Comparison of ENCODE assay signal across 25 cellular contexts in the genomic region with DNA sequence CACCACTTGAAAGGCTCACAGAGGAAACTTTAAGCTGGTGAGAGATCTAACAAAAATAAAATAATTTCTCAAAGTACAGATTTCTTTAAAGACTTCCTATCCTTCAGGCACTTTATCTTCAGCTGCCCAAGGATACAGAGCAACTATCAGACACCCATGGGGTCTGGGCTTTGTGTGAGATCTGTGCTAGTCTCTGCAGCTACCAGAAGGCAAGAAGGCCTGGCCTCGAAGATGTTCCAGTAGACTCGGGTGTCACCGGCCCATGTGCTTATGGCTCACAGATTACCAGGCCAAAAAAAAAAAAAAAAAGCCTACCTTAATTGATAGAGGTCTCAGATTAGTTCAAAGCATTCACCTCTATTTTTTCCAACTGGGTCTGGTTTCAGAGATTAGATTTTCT.
"Had no signal": no experiment of that assay in that cellular context is flagged by ENCODE, and none has a peak within 500 bp of the region (broad histone marks: within the 10 kb centered on the region; RNA-seq: fewer than 3 reads in every experiment).

No MANE protein-coding gene starts in this region.

- H3K27me3 ChIP-seq: body of pancreas had no signal

- DNase-seq: activated CD4-positive, alpha-beta memory T cell treated with anti-CD3 and anti-CD28 coated beads for 36 hours; activated CD4-positive, alpha-beta T cell treated with anti-CD3 and anti-CD28 coated beads, Interleukin-2, amount 10 ng/mL, durations not matched to agents 24 days and 14 days; activated CD4-positive, CD25-positive, alpha-beta regulatory T cell treated with anti-CD3 and anti-CD28 coated beads, Interleukin-2, amount 50 U/mL, for 72 hours; activated CD8-positive, alpha-beta memory T cell treated with anti-CD3 and anti-CD28 coated beads for 24 hours; activated effector memory CD4-positive, alpha-beta T cell treated with anti-CD3 and anti-CD28 coated beads, Interleukin-2, amount 50 U/mL, for 16 hours; activated naive CD4-positive, alpha-beta T cell treated with Interleukin-2 at 50 U/mL for 16 hours; activated naive CD8-positive, alpha-beta T cell treated with anti-CD3 and anti-CD28 coated beads, Interleukin-2, amount 50 U/mL, for 24 hours; activated T-cell treated with anti-CD3 and anti-CD28 coated beads, Interleukin-2, amount 50 U/mL, for 4 hours; amniotic stem cell; body of pancreas; NCI-H1105; NCI-H1436; NCI-H1694 treated with DMSO at 0.1 percent for 48 hours; NCI-H2029 treated with DMSO at 0.1 percent for 48 hours; NCI-H345; NCI-H510A; NCI-H526 treated with DMSO at 0.1 percent for 48 hours; PC-3; SIG-M5; T-helper 17 cell; T-helper 9 cell had no signal

- H3K9me3 ChIP-seq: ascending aorta, body of pancreas had no signal

- ATAC-seq: activated naive CD4-positive, alpha-beta T cell treated with anti-CD3 and anti-CD28 coated beads, Interleukin-2, amount 50 U/mL, for 72 hours; activated naive CD8-positive, alpha-beta T cell treated with anti-CD3 and anti-CD28 coated beads, Interleukin-2, amount 50 U/mL, for 24 hours; activated T-cell treated with anti-CD3 and anti-CD28 coated beads, Interleukin-2, amount 50 U/mL, for 4 hours; body of pancreas; PC-3; T-helper 17 cell; WTC11 had no signal

- H3K36me3 ChIP-seq: ascending aorta had no signal

- H3K4me1 ChIP-seq: ascending aorta had no signal

- H3K9ac ChIP-seq: KMS-11 had no signal

- H3K4me2 ChIP-seq: KMS-11 had no signal

- H3K4me3 ChIP-seq: ascending aorta, body of pancreas had no signal

- H3K27ac ChIP-seq: ascending aorta, body of pancreas, KMS-11 had no signal
